8 cellular contexts compared by ENCODE assay signal in the genomic region with DNA sequence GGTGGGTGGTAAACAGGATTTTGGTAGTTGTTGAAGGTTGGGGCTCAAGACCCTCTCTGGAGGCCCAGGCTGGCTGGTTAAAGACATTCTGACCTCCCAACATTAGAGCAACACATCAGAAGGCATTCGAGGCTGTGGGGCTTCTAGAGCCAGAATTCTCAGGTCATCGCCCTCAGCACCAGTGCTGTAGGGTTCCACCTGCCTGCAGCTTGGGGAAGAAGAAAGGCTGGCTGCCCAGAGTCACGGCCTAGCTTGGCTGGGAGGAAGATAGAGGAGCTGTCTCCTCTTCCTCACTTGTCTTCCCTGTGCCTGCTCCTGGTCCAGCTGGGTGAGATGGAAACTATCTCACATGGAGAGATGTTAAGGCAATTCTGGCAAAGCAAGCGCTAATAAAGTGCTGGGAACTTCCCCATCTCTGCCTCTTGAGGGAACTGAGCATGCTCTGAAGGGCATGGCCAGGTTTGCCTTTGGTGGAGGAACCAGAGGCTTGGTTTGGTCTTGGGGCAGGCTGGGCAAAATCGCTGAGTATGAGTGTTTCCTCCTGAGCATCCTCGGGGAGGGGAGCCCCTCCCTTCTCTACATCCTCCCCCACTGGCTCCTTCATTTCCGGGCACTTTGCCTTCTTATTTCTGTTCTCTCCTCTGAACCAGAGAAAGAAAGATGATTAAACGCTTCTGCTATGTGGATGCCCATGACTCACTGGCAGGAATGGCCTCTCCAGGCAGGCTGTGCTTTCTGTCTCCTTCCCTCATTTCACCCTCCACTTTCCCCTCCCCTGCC.
DNase-seq lines count a peak whose midpoint lies in the region; ATAC-seq, FAIRE-seq and TF ChIP-seq lines count a peak whose summit lies in the region.

No MANE protein-coding gene starts in this region.

- peak overlapping the region; percentile 78 for H2AFZ ChIP-seq in keratinocyte (ENCODE audit: control insufficient read depth, low read length)

- 57 to 59% methylated on average over 8 of the region's 8 CpGs for WGBS in body of pancreas, 2 donors

- FAIRE-seq in keratinocyte (lab: Jason Lieb, UNC), result peak; percentile 93

- H3K9ac ChIP-seq in keratinocyte (ENCODE audit: control insufficient read depth, extremely low read depth, insufficient read depth, low read length), result no peak overlapping the region

- no peaks in the 10 kb centered on the region for H3K9me1 ChIP-seq in keratinocyte (ENCODE audit: control insufficient read depth, extremely low read depth, insufficient read depth, low read length)

- H3K27me3 ChIP-seq in body of pancreas (no peaks in the 10 kb centered on the region), keratinocyte (ENCODE audit: control insufficient read depth, extremely low read depth, insufficient read depth, low read length) (no peaks in the 10 kb centered on the region)

- no peak for TF ChIP-seq POLR2A in body of pancreas (IDR thresholded peaks at IDR 0.05)

- no peaks in the 10 kb centered on the region for H4K20me1 ChIP-seq in keratinocyte (ENCODE audit: control insufficient read depth, extremely low read depth, insufficient read depth, low read length)

- dilution Hi-C loops in keratinocyte (cut with MboI; ENCODE audit: extremely low pct_ligation_motif_present, low sequenced_read_pairs), result no loop called here

- H3K79me2 ChIP-seq in keratinocyte (ENCODE audit: control insufficient read depth, insufficient read depth, low read length), result no peaks in the 10 kb centered on the region

- H3K4me3 ChIP-seq in body of pancreas (no peak overlapping the region), keratinocyte (ENCODE audit: control insufficient read depth in 2 of 3, extremely low read depth in 1 of 3, insufficient read depth in 2 of 3, low read depth in 1 of 3, low read length in 3 of 3) (peak overlapping the region in 1 of 3 experiments; percentile 8)

- ATAC-seq in body of pancreas, result peak; percentile 53
- ATAC-seq in GM19328 (IDR thresholded peaks at IDR 0.05; ENCODE audit: unreplicated experiment), result no peak
- no peak for ATAC-seq in GM21723 (IDR thresholded peaks at IDR 0.05; ENCODE audit: unreplicated experiment)

- intact Hi-C loops in body of pancreas (cut with DNase I), result no loop called here

- H3K4me1 ChIP-seq in body of pancreas, result no peaks in the 10 kb centered on the region
- H3K4me1 ChIP-seq in keratinocyte (ENCODE audit: control insufficient read depth, extremely low read depth, insufficient read depth, low read length), result peaks cover 21% of the 10 kb centered on the region

- H3K4me2 ChIP-seq in keratinocyte (ENCODE audit: control insufficient read depth, extremely low read depth, insufficient read depth, low read depth, low read length), result peak overlapping the region; percentile 76

- peak; percentile 77 for DNase-seq in HS-5 (ENCODE audit: low read depth)
- peak in 1 of 4 donors; percentile 19 for DNase-seq in body of pancreas
- peak; percentile 77 for DNase-seq in keratinocyte (ENCODE audit: low read depth, low spot score)
- DNase-seq in SK-N-DZ (ENCODE audit: low spot score), result no peak
- DNase-seq in activated CD4-positive, alpha-beta T cell treated with anti-CD3 and anti-CD28 coated beads, Interleukin-2, amount 50 U/mL, for 4 hours, result no peak

- no peaks in the 10 kb centered on the region for H3K9me3 ChIP-seq in body of pancreas
- no peaks in the 10 kb centered on the region for H3K9me3 ChIP-seq in keratinocyte (ENCODE audit: control insufficient read depth, low read depth, low read length)

- TF ChIP-seq CTCF in body of pancreas (IDR thresholded peaks at IDR 0.05), result no peak
- TF ChIP-seq CTCF in keratinocyte (optimal IDR thresholded peaks at IDR 0.05 in 1 of 3, IDR thresholded peaks at IDR 0.05 in 1 of 3, conservative IDR thresholded peaks at IDR 0.05 in 1 of 3; ENCODE audit: extremely low read depth in 1 of 3, insufficient read depth in 2 of 3, low read length in 3 of 3), result no peak

- H3K27ac ChIP-seq in body of pancreas, result no peak overlapping the region
- H3K27ac ChIP-seq in keratinocyte (ENCODE audit: control insufficient read depth, insufficient read depth, low read length), result peak overlapping the region; percentile 59
- H3K27ac ChIP-seq in temporal lobe (ENCODE audit: low read depth, low read length), result peak overlapping the region; percentile 52

- H3K36me3 ChIP-seq in body of pancreas (replicated peaks in 1 of 2; ENCODE audit: insufficient read depth in 1 of 2, low read depth in 2 of 2) (no peaks in the 10 kb centered on the region), keratinocyte (ENCODE audit: control insufficient read depth in 2 of 2, extremely low read depth in 1 of 2, insufficient read depth in 2 of 2, low read length in 2 of 2) (no peaks in the 10 kb centered on the region)

Comparison
In these comparisons a context has a peak if more than half of its experiments do, and no peak if none do; other contexts are left out.
1. DNase-seq: peak in HS-5 (single experiment) and keratinocyte (single experiment); none in SK-N-DZ (single experiment) and activated CD4-positive, alpha-beta T cell treated with anti-CD3 and anti-CD28 coated beads, Interleukin-2, amount 50 U/mL, for 4 hours (0 of 2).
2. H3K27ac ChIP-seq: peak in keratinocyte (single experiment) and temporal lobe (single experiment); none in body of pancreas (0 of 4).